ENCODE assay signal across 23 cellular contexts in genomic region chr9:132986586-132986985, GRCh38. TPM values are rescaled to one million over a fixed set of nuclear protein-coding genes. Genes with fewer than 3 reads are reported as not detected.
DNase-seq lines count a peak whose midpoint lies in the region; ATAC-seq and FAIRE-seq lines count a peak whose summit lies in the region.
"Had no signal": no experiment of that assay in that cellular context is flagged by ENCODE, and none has a peak within 500 bp of the region (broad histone marks: within the 10 kb centered on the region; RNA-seq: fewer than 3 reads in every experiment).

No MANE protein-coding gene starts in this region.

- intact Hi-C loops in left ventricle myocardium superior (cut with micrococcal nuclease), result no loop called here

- DNase-seq in A172 (ENCODE audit: low spot score) (peak; percentile 51), EH (ENCODE audit: low read depth) (peak; percentile 13), RCC 7860 (ENCODE audit: low spot score) (peak; percentile 5), left ventricle myocardium superior (no peak), NCI-H526 treated with DMSO at 0.1 percent for 48 hours (lab: John Stamatoyannopoulos, UW) (no peak)
- DNase-seq: activated B cell treated with CpG ODN at 0.5 μM for 24 hours; activated CD4-positive, alpha-beta memory T cell treated with anti-CD3 and anti-CD28 coated beads for 36 hours; activated T-cell treated with anti-CD3 and anti-CD28 coated beads, Interleukin-2, amount 50 U/mL, for 1 hour; amygdala; CD8-positive, alpha-beta memory T cell; dermis blood vessel endothelial cell; foreskin fibroblast; mesendoderm; naive thymus-derived CD8-positive, alpha-beta T cell; NCI-H1694; NCI-H2171 treated with DMSO at 0.1 percent for 48 hours; OCI-M1; pancreas; sigmoid colon; T-helper 2 cell had no signal

- FAIRE-seq in RCC 7860 (lab: Jason Lieb, UNC), result no peak
- FAIRE-seq: pancreas had no signal

- ATAC-seq in left ventricle myocardium superior (peak; percentile 49), HG03460 (IDR thresholded peaks at IDR 0.05; ENCODE audit: unreplicated experiment) (no peak), HG03571 (IDR thresholded peaks at IDR 0.05; ENCODE audit: unreplicated experiment) (no peak)
- ATAC-seq: naive thymus-derived CD8-positive, alpha-beta T cell; pancreas had no signal

RNA-seq across cellular contexts. Expression of gene GFI1B, which starts 8.1 kb away (rescaled TPM):
- 0.19 and 0.47 TPM in 2 replicates for total RNA-seq in A172 (2014; rRNA removed; shearing (Covaris generic))
- 0.25 TPM for total RNA-seq in left ventricle myocardium superior
- total RNA-seq: activated CD4-positive, alpha-beta memory T cell treated with anti-CD3 and anti-CD28 coated beads for 36 hours; CD8-positive, alpha-beta memory T cell; dermis blood vessel endothelial cell; kidney epithelial cell had no signal

RNA-seq across cellular contexts. Expression of gene TSC1, which starts 42.2 kb away (rescaled TPM):
- total RNA-seq in A172 (2014; rRNA removed; shearing (Covaris generic)), result 25.3 and 28.2 TPM in 2 replicates
- 54.4 TPM for total RNA-seq in left ventricle myocardium superior

RNA-seq across cellular contexts. Expression of gene GTF3C5, which starts 44.2 kb away (rescaled TPM):
- total RNA-seq in A172 (2014; rRNA removed; shearing (Covaris generic)), result 98.4 and 98.6 TPM in 2 replicates
- total RNA-seq in left ventricle myocardium superior, result 60.8 TPM

Comparison
In these comparisons a context has a peak if more than half of its experiments do, and no peak if none do; other contexts are left out.
1. DNase-seq: peak in A172 (single experiment), EH (single experiment) and RCC 7860 (single experiment); none in left ventricle myocardium superior (single experiment) and NCI-H526 treated with DMSO at 0.1 percent for 48 hours (single experiment).